In genomic region chr7:96827701-96828100, GRCh38 we compare ENCODE assay signal across 2 cellular contexts.
TF ChIP-seq lines count a peak whose summit lies in the region.

No MANE protein-coding gene starts in this region.

TF ChIP-seq in GM23338, 12 proteins besides CTCF, POLR2A, EP300 and RAD21 (continued from another document):
- TF ChIP-seq, protein P1, sequence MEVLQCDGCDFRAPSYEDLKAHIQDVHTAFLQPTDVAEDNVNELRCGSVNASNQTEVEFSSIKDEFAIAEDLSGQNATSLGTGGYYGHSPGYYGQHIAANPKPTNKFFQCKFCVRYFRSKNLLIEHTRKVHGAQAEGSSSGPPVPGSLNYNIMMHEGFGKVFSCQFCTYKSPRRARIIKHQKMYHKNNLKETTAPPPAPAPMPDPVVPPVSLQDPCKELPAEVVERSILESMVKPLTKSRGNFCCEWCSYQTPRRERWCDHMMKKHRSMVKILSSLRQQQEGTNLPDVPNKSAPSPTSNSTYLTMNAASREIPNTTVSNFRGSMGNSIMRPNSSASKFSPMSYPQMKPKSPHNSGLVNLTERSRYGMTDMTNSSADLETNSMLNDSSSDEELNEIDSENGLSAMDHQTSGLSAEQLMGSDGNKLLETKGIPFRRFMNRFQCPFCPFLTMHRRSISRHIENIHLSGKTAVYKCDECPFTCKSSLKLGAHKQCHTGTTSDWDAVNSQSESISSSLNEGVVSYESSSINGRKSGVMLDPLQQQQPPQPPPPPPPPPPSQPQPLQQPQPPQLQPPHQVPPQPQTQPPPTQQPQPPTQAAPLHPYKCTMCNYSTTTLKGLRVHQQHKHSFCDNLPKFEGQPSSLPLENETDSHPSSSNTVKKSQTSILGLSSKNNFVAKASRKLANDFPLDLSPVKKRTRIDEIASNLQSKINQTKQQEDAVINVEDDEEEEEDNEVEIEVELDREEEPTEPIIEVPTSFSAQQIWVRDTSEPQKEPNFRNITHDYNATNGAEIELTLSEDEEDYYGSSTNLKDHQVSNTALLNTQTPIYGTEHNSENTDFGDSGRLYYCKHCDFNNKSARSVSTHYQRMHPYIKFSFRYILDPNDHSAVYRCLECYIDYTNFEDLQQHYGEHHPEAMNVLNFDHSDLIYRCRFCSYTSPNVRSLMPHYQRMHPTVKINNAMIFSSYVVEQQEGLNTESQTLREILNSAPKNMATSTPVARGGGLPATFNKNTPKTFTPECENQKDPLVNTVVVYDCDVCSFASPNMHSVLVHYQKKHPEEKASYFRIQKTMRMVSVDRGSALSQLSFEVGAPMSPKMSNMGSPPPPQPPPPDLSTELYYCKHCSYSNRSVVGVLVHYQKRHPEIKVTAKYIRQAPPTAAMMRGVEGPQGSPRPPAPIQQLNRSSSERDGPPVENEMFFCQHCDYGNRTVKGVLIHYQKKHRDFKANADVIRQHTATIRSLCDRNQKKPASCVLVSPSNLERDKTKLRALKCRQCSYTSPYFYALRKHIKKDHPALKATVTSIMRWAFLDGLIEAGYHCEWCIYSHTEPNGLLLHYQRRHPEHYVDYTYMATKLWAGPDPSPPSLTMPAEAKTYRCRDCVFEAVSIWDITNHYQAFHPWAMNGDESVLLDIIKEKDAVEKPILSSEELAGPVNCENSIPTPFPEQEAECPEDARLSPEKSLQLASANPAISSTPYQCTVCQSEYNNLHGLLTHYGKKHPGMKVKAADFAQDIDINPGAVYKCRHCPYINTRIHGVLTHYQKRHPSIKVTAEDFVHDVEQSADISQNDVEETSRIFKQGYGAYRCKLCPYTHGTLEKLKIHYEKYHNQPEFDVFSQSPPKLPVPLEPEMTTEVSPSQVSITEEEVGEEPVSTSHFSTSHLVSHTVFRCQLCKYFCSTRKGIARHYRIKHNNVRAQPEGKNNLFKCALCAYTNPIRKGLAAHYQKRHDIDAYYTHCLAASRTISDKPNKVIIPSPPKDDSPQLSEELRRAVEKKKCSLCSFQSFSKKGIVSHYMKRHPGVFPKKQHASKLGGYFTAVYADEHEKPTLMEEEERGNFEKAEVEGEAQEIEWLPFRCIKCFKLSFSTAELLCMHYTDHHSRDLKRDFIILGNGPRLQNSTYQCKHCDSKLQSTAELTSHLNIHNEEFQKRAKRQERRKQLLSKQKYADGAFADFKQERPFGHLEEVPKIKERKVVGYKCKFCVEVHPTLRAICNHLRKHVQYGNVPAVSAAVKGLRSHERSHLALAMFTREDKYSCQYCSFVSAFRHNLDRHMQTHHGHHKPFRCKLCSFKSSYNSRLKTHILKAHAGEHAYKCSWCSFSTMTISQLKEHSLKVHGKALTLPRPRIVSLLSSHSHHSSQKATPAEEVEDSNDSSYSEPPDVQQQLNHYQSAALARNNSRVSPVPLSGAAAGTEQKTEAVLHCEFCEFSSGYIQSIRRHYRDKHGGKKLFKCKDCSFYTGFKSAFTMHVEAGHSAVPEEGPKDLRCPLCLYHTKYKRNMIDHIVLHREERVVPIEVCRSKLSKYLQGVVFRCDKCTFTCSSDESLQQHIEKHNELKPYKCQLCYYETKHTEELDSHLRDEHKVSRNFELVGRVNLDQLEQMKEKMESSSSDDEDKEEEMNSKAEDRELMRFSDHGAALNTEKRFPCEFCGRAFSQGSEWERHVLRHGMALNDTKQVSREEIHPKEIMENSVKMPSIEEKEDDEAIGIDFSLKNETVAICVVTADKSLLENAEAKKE (CRISPR knock-in tag; IDR thresholded peaks at IDR 0.05), result no peak
- TF ChIP-seq, protein P2, sequence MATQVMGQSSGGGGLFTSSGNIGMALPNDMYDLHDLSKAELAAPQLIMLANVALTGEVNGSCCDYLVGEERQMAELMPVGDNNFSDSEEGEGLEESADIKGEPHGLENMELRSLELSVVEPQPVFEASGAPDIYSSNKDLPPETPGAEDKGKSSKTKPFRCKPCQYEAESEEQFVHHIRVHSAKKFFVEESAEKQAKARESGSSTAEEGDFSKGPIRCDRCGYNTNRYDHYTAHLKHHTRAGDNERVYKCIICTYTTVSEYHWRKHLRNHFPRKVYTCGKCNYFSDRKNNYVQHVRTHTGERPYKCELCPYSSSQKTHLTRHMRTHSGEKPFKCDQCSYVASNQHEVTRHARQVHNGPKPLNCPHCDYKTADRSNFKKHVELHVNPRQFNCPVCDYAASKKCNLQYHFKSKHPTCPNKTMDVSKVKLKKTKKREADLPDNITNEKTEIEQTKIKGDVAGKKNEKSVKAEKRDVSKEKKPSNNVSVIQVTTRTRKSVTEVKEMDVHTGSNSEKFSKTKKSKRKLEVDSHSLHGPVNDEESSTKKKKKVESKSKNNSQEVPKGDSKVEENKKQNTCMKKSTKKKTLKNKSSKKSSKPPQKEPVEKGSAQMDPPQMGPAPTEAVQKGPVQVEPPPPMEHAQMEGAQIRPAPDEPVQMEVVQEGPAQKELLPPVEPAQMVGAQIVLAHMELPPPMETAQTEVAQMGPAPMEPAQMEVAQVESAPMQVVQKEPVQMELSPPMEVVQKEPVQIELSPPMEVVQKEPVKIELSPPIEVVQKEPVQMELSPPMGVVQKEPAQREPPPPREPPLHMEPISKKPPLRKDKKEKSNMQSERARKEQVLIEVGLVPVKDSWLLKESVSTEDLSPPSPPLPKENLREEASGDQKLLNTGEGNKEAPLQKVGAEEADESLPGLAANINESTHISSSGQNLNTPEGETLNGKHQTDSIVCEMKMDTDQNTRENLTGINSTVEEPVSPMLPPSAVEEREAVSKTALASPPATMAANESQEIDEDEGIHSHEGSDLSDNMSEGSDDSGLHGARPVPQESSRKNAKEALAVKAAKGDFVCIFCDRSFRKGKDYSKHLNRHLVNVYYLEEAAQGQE (IDR thresholded peaks at IDR 0.05; ENCODE audit: unreplicated experiment), result no peak
- TF ChIP-seq ETS1 (IDR thresholded peaks at IDR 0.05) (no peak), ZNF331 (CRISPR knock-in tag; IDR thresholded peaks at IDR 0.05; ENCODE audit: low read depth) (no peak), NANOG (IDR thresholded peaks at IDR 0.05; ENCODE audit: borderline replicate concordance) (no peak)

TF ChIP-seq in WTC11, 78 proteins besides CTCF, POLR2A, EP300 and RAD21 (continued from another document):
- TF ChIP-seq ETV6 (CRISPR knock-in tag; IDR thresholded peaks at IDR 0.05) (no peak), HMGA2 (CRISPR knock-in tag; IDR thresholded peaks at IDR 0.05) (no peak), NR1H2 (CRISPR knock-in tag; IDR thresholded peaks at IDR 0.05) (no peak)
- TF ChIP-seq, protein P3, sequence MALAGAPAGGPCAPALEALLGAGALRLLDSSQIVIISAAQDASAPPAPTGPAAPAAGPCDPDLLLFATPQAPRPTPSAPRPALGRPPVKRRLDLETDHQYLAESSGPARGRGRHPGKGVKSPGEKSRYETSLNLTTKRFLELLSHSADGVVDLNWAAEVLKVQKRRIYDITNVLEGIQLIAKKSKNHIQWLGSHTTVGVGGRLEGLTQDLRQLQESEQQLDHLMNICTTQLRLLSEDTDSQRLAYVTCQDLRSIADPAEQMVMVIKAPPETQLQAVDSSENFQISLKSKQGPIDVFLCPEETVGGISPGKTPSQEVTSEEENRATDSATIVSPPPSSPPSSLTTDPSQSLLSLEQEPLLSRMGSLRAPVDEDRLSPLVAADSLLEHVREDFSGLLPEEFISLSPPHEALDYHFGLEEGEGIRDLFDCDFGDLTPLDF (CRISPR knock-in tag; IDR thresholded peaks at IDR 0.05), result no peak
- TF ChIP-seq, protein P4, sequence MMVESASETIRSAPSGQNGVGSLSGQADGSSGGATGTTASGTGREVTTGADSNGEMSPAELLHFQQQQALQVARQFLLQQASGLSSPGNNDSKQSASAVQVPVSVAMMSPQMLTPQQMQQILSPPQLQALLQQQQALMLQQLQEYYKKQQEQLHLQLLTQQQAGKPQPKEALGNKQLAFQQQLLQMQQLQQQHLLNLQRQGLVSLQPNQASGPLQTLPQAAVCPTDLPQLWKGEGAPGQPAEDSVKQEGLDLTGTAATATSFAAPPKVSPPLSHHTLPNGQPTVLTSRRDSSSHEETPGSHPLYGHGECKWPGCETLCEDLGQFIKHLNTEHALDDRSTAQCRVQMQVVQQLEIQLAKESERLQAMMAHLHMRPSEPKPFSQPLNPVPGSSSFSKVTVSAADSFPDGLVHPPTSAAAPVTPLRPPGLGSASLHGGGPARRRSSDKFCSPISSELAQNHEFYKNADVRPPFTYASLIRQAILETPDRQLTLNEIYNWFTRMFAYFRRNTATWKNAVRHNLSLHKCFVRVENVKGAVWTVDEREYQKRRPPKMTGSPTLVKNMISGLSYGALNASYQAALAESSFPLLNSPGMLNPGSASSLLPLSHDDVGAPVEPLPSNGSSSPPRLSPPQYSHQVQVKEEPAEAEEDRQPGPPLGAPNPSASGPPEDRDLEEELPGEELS (CRISPR knock-in tag; IDR thresholded peaks at IDR 0.05), result no peak
TF ChIP-seq in WTC11: peak in this region for 0.
